10 cellular contexts compared by ENCODE assay signal in the genomic region with DNA sequence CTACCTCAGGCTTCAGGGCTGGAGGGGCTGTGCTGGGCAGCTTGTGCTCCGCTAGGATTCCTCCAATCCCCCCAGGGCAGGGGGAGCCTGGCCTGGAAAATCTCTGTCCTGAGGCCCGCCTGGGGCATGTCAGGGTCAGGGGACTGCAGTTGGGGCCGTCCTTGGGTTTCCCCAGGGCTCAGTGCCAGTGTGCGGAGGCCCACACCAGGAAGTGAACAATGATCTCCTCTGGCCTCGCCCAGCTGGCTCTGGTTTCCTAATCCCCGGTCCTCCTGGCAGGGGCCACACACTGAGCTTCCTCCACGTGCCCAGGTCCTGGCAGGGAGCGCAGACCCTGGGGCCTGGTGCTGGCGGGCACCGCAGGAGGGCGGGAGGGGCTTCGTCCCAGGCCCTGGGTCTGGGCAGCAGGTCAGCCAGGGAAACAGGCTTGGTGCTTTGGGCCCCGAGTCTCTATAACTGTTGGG. TPM values are rescaled to one million over a fixed set of nuclear protein-coding genes. Genes with fewer than 3 reads are reported as not detected.
DNase-seq lines count a peak whose midpoint lies in the region; ATAC-seq, FAIRE-seq and TF ChIP-seq lines count a peak whose summit lies in the region.
"Had no signal": no experiment of that assay in that cellular context is flagged by ENCODE, and none has a peak within 500 bp of the region (broad histone marks: within the 10 kb centered on the region; RNA-seq: fewer than 3 reads in every experiment).

No MANE protein-coding gene starts in this region.

- H3K4me3 Mint-ChIP-seq in CD14-positive monocyte = peak overlapping the region in 1 of 2 donors; percentile 7
- H3K4me3 Mint-ChIP-seq in T-helper 2 cell treated with Interferon-gamma antibody and Interleukin-4, amounts not matched to agents 5 μg/mL and 100 μg/mL, for 36 hours = no peak overlapping the region
- H3K4me3 Mint-ChIP-seq: activated T-cell treated with anti-CD3 and anti-CD28 coated beads, Interleukin-2, amount 50 U/mL, for 72 hours had no signal

- H3K23me2 ChIP-seq in H1 (ENCODE audit: low read depth, low read length) = peaks cover 6% of the 10 kb centered on the region; the same call in 1 of the 2 replicates

- H4K20me1 ChIP-seq in H1 (replicated peaks in 1 of 2; ENCODE audit: control insufficient read depth in 1 of 2, insufficient read depth in 2 of 2, low read length in 2 of 2) = peaks cover 0 to 2% of the 10 kb centered on the region in 2 experiments

- H3K27ac ChIP-seq in H1 (ENCODE audit: low read depth, low read length) = no peak overlapping the region

- no peak overlapping the region for H4K91ac ChIP-seq in H1 (replicated peaks; ENCODE audit: insufficient read length, low read length)

- H3K18ac ChIP-seq in H1 (ENCODE audit: extremely low read depth, low read length) = peak overlapping the region; percentile 32

- POLR2A ChIA-PET in H1 (lab: Charles Lee; ENCODE audit: partially characterized antibody) = no interaction called here

- H4K8ac ChIP-seq in H1 (ENCODE audit: extremely low read depth, insufficient read depth, low read length) = no peak overlapping the region

- H3K56ac ChIP-seq in H1 (replicated peaks; ENCODE audit: insufficient read length, low read depth, low read length) = no peak overlapping the region

- no peak overlapping the region for H2AFZ ChIP-seq in H1 (ENCODE audit: low read length)

- TF ChIP-seq CTCF in CD14-positive monocyte (IDR thresholded peaks at IDR 0.05) = no peak
- no peak for TF ChIP-seq CTCF in H1 (IDR thresholded peaks at IDR 0.05; ENCODE audit: control extremely low read depth in 1 of 3, insufficient read depth in 1 of 3, low read depth in 1 of 3, low read length in 3 of 3)

- no peak overlapping the region for H2BK120ac ChIP-seq in H1 (replicated peaks; ENCODE audit: low read depth, low read length)

- no peak overlapping the region for H2BK15ac ChIP-seq in H1 (ENCODE audit: low read length)

- H2AK5ac ChIP-seq in H1 (ENCODE audit: low read depth, low read length) = no peak overlapping the region

- H3K9ac ChIP-seq in H1 (replicated peaks in 1 of 4; ENCODE audit: extremely low read depth in 1 of 4, low read depth in 3 of 4, low read length in 3 of 4) = no peak overlapping the region

- H3K9me3 Mint-ChIP-seq in CD14-positive monocyte = no peaks in the 10 kb centered on the region
- H3K9me3 Mint-ChIP-seq in T-helper 2 cell treated with Interferon-gamma antibody and Interleukin-4, amounts not matched to agents 5 μg/mL and 100 μg/mL, for 36 hours = no peaks in the 10 kb centered on the region
- H3K9me3 Mint-ChIP-seq: activated T-cell treated with anti-CD3 and anti-CD28 coated beads, Interleukin-2, amount 50 U/mL, for 72 hours had no signal

- peak; percentile 34 for DNase-seq in CD14-positive monocyte (ENCODE audit: low spot score)
- DNase-seq in NCI-H2029 (lab: John Stamatoyannopoulos, UW) = peak; percentile 49
- peak in 1 of 2 experiments; percentile 41 for DNase-seq in H1 (ENCODE audit: low read depth in 1 of 2, low spot score in 2 of 2)
- DNase-seq in myocyte (ENCODE audit: low read depth) = peak; percentile 59
- no peak for DNase-seq in T-helper 2 cell treated with Interferon-gamma antibody and Interleukin-4, amounts not matched to agents 5 μg/mL and 100 μg/mL, for 36 hours (ENCODE audit: low spot score)
- no peak for DNase-seq in GOT3 (lab: John Stamatoyannopoulos, UW)
- DNase-seq in NCI-H510A (lab: John Stamatoyannopoulos, UW) = no peak
- DNase-seq: activated T-cell treated with anti-CD3 and anti-CD28 coated beads, Interleukin-2, amount 50 U/mL, for 72 hours; NCI-H526 treated with DMSO at 0.1 percent for 48 hours had no signal

- H3K14ac ChIP-seq in H1 (ENCODE audit: insufficient read length) = no peak overlapping the region

- no peak overlapping the region for H2BK12ac ChIP-seq in H1 (ENCODE audit: low read depth, low read length)

- TF ChIP-seq POLR2A in H1 (IDR thresholded peaks at IDR 0.05; ENCODE audit: control extremely low read depth in 1 of 2, low read depth in 2 of 2, low read length in 2 of 2) (no peak), GM18505 (IDR thresholded peaks at IDR 0.05; ENCODE audit: borderline replicate concordance, extremely low read depth, insufficient read depth, insufficient read length) (no peak)

- no peak overlapping the region for H3K23ac ChIP-seq in H1 (ENCODE audit: insufficient read length)

- H3K27me3 ChIP-seq in H1 (replicated peaks in 1 of 4; ENCODE audit: control insufficient read depth in 3 of 4, extremely low read depth in 1 of 4, insufficient read depth in 3 of 4, low read length in 3 of 4) = peaks cover 0 to 2% (median 0%) of the 10 kb centered on the region in 4 experiments; a peak in 1 of 7 replicates

- H3K79me2 ChIP-seq in H1 (ENCODE audit: control insufficient read depth in 1 of 2, insufficient read depth in 2 of 2, low read length in 2 of 2) = no peaks in the 10 kb centered on the region

- H3K9me3 ChIP-seq in H1 (ENCODE audit: insufficient read depth in 2 of 2, low read depth in 1 of 2, low read length in 1 of 2) = no peaks in the 10 kb centered on the region

- H3K4me3 ChIP-seq in H1 (ENCODE audit: extremely low read depth in 1 of 4, insufficient read depth in 2 of 4, low read depth in 3 of 4, low read length in 4 of 4) = no peak overlapping the region

- peaks cover 6% of the 10 kb centered on the region for H3K4me1 Mint-ChIP-seq in CD14-positive monocyte
- H3K4me1 Mint-ChIP-seq in T-helper 2 cell treated with Interferon-gamma antibody and Interleukin-4, amounts not matched to agents 5 μg/mL and 100 μg/mL, for 36 hours (ENCODE audit: low read depth) = no peaks in the 10 kb centered on the region

- CTCF ChIA-PET in H1 (lab: Charles Lee; ENCODE audit: partially characterized antibody) = interaction anchor here (1.4 kb wide), 1 partner anchor 20 kb away, joined by 3 read pairs; no protein-coding TSS in a partner anchor

- no peak overlapping the region for H3K4ac ChIP-seq in H1 (replicated peaks; ENCODE audit: insufficient read length, low read depth, low read length)

- FAIRE-seq in H1 (lab: Jason Lieb, UNC) = no peak

- peaks cover 0 to 3% (median 0%) of the 10 kb centered on the region in 4 experiments; a peak in 2 of 7 replicates for H3K4me1 ChIP-seq in H1 (replicated peaks in 1 of 4; ENCODE audit: control insufficient read depth in 3 of 4, insufficient read depth in 4 of 4, low read length in 3 of 4)

- no peaks in the 10 kb centered on the region for H3K79me1 ChIP-seq in H1 (ENCODE audit: low read depth, low read length)

- peaks cover 0 to 8% (median 6%) of the 10 kb centered on the region in 3 donors for H3K27me3 Mint-ChIP-seq in CD14-positive monocyte (ENCODE audit: low read depth in 3 of 3)
- no peaks in the 10 kb centered on the region for H3K27me3 Mint-ChIP-seq in T-helper 2 cell treated with Interferon-gamma antibody and Interleukin-4, amounts not matched to agents 5 μg/mL and 100 μg/mL, for 36 hours (ENCODE audit: low read depth)

- no peak overlapping the region for H4K5ac ChIP-seq in H1 (ENCODE audit: insufficient read length, low read depth, low read length)

- H3K27ac Mint-ChIP-seq in CD14-positive monocyte = no peak overlapping the region
- H3K27ac Mint-ChIP-seq in T-helper 2 cell treated with Interferon-gamma antibody and Interleukin-4, amounts not matched to agents 5 μg/mL and 100 μg/mL, for 36 hours = no peak overlapping the region
- H3K27ac Mint-ChIP-seq: activated T-cell treated with anti-CD3 and anti-CD28 coated beads, Interleukin-2, amount 50 U/mL, for 72 hours had no signal

- no peak overlapping the region for H2BK20ac ChIP-seq in H1 (ENCODE audit: low read length)

- no peaks in the 10 kb centered on the region for H3K36me3 Mint-ChIP-seq in CD14-positive monocyte
- no peaks in the 10 kb centered on the region for H3K36me3 Mint-ChIP-seq in T-helper 2 cell treated with Interferon-gamma antibody and Interleukin-4, amounts not matched to agents 5 μg/mL and 100 μg/mL, for 36 hours (ENCODE audit: low read depth)

- TF ChIP-seq RAD21 in H1 (IDR thresholded peaks at IDR 0.05 in 1 of 2, conservative IDR thresholded peaks at IDR 0.05 in 1 of 2; ENCODE audit: low read depth in 2 of 2, low read length in 2 of 2) = no peak

- intact Hi-C loops in CD14-positive monocyte (cut with micrococcal nuclease) = no loop called here

- peak overlapping the region; percentile 44 for H2BK5ac ChIP-seq in H1 (ENCODE audit: low read depth, low read length)

- no peaks in the 10 kb centered on the region for H3K36me3 ChIP-seq in H1 (ENCODE audit: control insufficient read depth in 2 of 4, insufficient read depth in 4 of 4, low read length in 3 of 4)

- H3K4me2 ChIP-seq in H1 (ENCODE audit: insufficient read depth in 1 of 2, low read depth in 2 of 2, low read length in 2 of 2) = no peak overlapping the region

- no peak for ATAC-seq in GM18505 (IDR thresholded peaks at IDR 0.05; ENCODE audit: unreplicated experiment)
- ATAC-seq: activated T-cell treated with anti-CD3 and anti-CD28 coated beads, Interleukin-2, amount 50 U/mL, for 72 hours had no signal

- TF ChIP-seq EP300 in H1 (IDR thresholded peaks at IDR 0.05; ENCODE audit: borderline replicate concordance in 1 of 2, low read depth in 2 of 2, low read length in 2 of 2) = no peak

- 79% methylated on average over 11 of the region's 13 CpGs; no CpG with 5 or more reads in 1 of the 2 experiments for WGBS in H1 (ENCODE audit: extremely low coverage in 1 of 2, insufficient coverage in 1 of 2, insufficient read length in 1 of 2, insufficient replicate concordance in 2 of 2, low coverage in 1 of 2, low lambda C conversion rate in 2 of 2, missing lambda C conversion rate in 1 of 2), 2 experiments

RNA-seq across cellular contexts. Expression of a gene that starts 1.4 kb away (rescaled TPM):
- polyA plus RNA-seq in CD14-positive monocyte (not detected), H1 (2011; rRNA removed) (not detected in 2 replicates)
- total RNA-seq in H1 (2021; fragmentation: NEBNext Ultra II Directional; extraction: Animal tissue kit (Norgen Biotek cat#: 25700)) = not detected in 2 replicates
- not detected for polyA plus RNA-seq in H1 (2011; cell fraction: cytosol; rRNA removed)
- not detected for polyA plus RNA-seq in H1 (2011; cell fraction: nucleus; rRNA removed)
- 0.01 to 0.04 TPM in 2 of 4 replicates, not detected in the others for polyA plus RNA-seq in H1 (2012, experiment 1 of 2)
- polyA plus RNA-seq in H1 (2012, experiment 2 of 2) = not detected
- 0.02 TPM for polyA plus RNA-seq in H1 (2013, experiment 1 of 2)
- under 0.01 TPM for polyA plus RNA-seq in H1 (2013, experiment 2 of 2)
- not detected in 2 replicates for polyA minus RNA-seq in H1 (2011; rRNA and poly(A)+ RNA removed)
- polyA minus RNA-seq in H1 (2011; cell fraction: cytosol; rRNA and poly(A)+ RNA removed) = not detected
- polyA minus RNA-seq in H1 (2011; cell fraction: nucleus; rRNA and poly(A)+ RNA removed) = not detected
- not detected in 2 replicates for total RNA-seq in myocyte
- not detected for polyA plus RNA-seq in myocyte (2012)
- total RNA-seq: activated T-cell treated with anti-CD3 and anti-CD28 coated beads, Interleukin-2, amount 50 U/mL, for 72 hours had no signal

RNA-seq across cellular contexts. Expression of a gene that starts 36.8 kb away (rescaled TPM):
- polyA plus RNA-seq in CD14-positive monocyte = not detected
- not detected in 2 replicates for total RNA-seq in H1 (2021; fragmentation: NEBNext Ultra II Directional; extraction: Animal tissue kit (Norgen Biotek cat#: 25700))
- polyA plus RNA-seq in H1 (2011; rRNA removed) = 0.09 TPM in 1 of 2 replicates, not detected in the other
- polyA plus RNA-seq in H1 (2011; cell fraction: cytosol; rRNA removed) = not detected
- not detected for polyA plus RNA-seq in H1 (2011; cell fraction: nucleus; rRNA removed)
- 0.24 to 1.1 TPM (median 0.29 TPM) in 4 replicates for polyA plus RNA-seq in H1 (2012, experiment 1 of 2)
- 0.03 TPM for polyA plus RNA-seq in H1 (2012, experiment 2 of 2)
- polyA plus RNA-seq in H1 (2013, experiment 1 of 2) = under 0.01 TPM
- polyA plus RNA-seq in H1 (2013, experiment 2 of 2) = not detected
- polyA minus RNA-seq in H1 (2011; rRNA and poly(A)+ RNA removed) = not detected in 2 replicates
- polyA minus RNA-seq in H1 (2011; cell fraction: cytosol; rRNA and poly(A)+ RNA removed) = not detected
- not detected for polyA minus RNA-seq in H1 (2011; cell fraction: nucleus; rRNA and poly(A)+ RNA removed)
- total RNA-seq in myocyte = not detected in 2 replicates
- 0.50 TPM for polyA plus RNA-seq in myocyte (2012)
- total RNA-seq: activated T-cell treated with anti-CD3 and anti-CD28 coated beads, Interleukin-2, amount 50 U/mL, for 72 hours had no signal

Comparison
In these comparisons a context has a peak if more than half of its experiments do, and no peak if none do; other contexts are left out.
1. DNase-seq: peak in CD14-positive monocyte (single experiment), NCI-H2029 (single experiment) and myocyte (single experiment); none in T-helper 2 cell treated with Interferon-gamma antibody and Interleukin-4, amounts not matched to agents 5 μg/mL and 100 μg/mL, for 36 hours (single experiment), GOT3 (single experiment) and NCI-H510A (single experiment).